ENCODE assay signal across 8 cellular contexts in genomic region chr16:87316923-87317765, GRCh38. TPM values are rescaled to one million over a fixed set of nuclear protein-coding genes. Genes with fewer than 3 reads are reported as not detected.
A peak's percentile ranks its signal among the peaks of the same experiment; 100 is the strongest.
DNase-seq lines count a peak whose midpoint lies in the region; ATAC-seq and TF ChIP-seq lines count a peak whose summit lies in the region.

TSS of gene C16orf95 (minus strand) at chr16:87317392. CDS start at chr16:87317242, 150 bp downstream.

- peaks cover 0 to 6% (median 0%) of the 10 kb centered on the region in 5 donors for H3K36me3 Mint-ChIP-seq in naive thymus-derived CD4-positive, alpha-beta T cell
- H3K36me3 Mint-ChIP-seq in stimulated activated memory B cell treated with anti-CD40 and anti-IgM and Interleukin-4, amounts not matched to agents 10 μg/mL and 1 μg/mL and 100 μg/mL, for 72 hours, result no peaks in the 10 kb centered on the region

- H4K20me1 ChIP-seq in fibroblast of lung (ENCODE audit: control insufficient read depth, extremely low read depth, insufficient read depth, low read length), result no peaks in the 10 kb centered on the region

- no peaks in the 10 kb centered on the region for H3K36me3 ChIP-seq in fibroblast of lung (ENCODE audit: control insufficient read depth, insufficient read depth, low read length)
- H3K36me3 ChIP-seq in naive thymus-derived CD4-positive, alpha-beta T cell (ENCODE audit: control insufficient read depth in 2 of 3, insufficient read depth in 3 of 3, low read length in 3 of 3), result peaks cover 0 to 6% (median 0%) of the 10 kb centered on the region in 3 experiments

- H3K9me3 ChIP-seq in fibroblast of lung (ENCODE audit: control insufficient read depth, insufficient read depth, low read depth, low read length), result no peaks in the 10 kb centered on the region
- no peaks in the 10 kb centered on the region for H3K9me3 ChIP-seq in naive thymus-derived CD4-positive, alpha-beta T cell (ENCODE audit: control insufficient read depth in 2 of 3, low read length in 3 of 3)

- peak within 1 kb of the TSS; percentile 100 for H3K4me2 ChIP-seq in fibroblast of lung (ENCODE audit: extremely low read depth, insufficient read depth, low read length)

- peak within 1 kb of the TSS; percentile 87 for H3K9ac ChIP-seq in fibroblast of lung (ENCODE audit: insufficient read depth, low read length)

- POLR2A ChIA-PET in naive thymus-derived CD4-positive, alpha-beta T cell (lab: Charles Lee), result interaction anchor here (0.7 to 4.1 kb wide), 9 partner anchors 28 to 762 kb away, joined by 3 to 30 read pairs (median 4); partner anchors contain the start of genes BANP, FBXO31 and MTHFSD

- intact Hi-C loops in naive thymus-derived CD4-positive, alpha-beta T cell (cut with micrococcal nuclease), result loop anchor here (1.0 to 10.0 kb wide), 11 partner anchors 66 to 638 kb away; partner anchors contain the start of genes ZCCHC14 (in 2 of the 2), BANP (in 1 of the 2), FBXO31 (in 1 of the 2) and KLHDC4 (in 1 of the 2)

- H3K4me1 Mint-ChIP-seq in naive thymus-derived CD4-positive, alpha-beta T cell, result peaks cover 11 to 23% (median 16%) of the 10 kb centered on the region in 7 donors
- peaks cover 13% of the 10 kb centered on the region for H3K4me1 Mint-ChIP-seq in stimulated activated memory B cell treated with anti-CD40 and anti-IgM and Interleukin-4, amounts not matched to agents 10 μg/mL and 1 μg/mL and 100 μg/mL, for 72 hours

- H3K4me3 Mint-ChIP-seq in naive thymus-derived CD4-positive, alpha-beta T cell, result peak within 1 kb of the TSS; percentile 92 to 100 (median 97)
- peak within 1 kb of the TSS; percentile 87 for H3K4me3 Mint-ChIP-seq in stimulated activated memory B cell treated with anti-CD40 and anti-IgM and Interleukin-4, amounts not matched to agents 10 μg/mL and 1 μg/mL and 100 μg/mL, for 72 hours

- DNase-seq in ELR (ENCODE audit: low read depth) (peak; percentile 97), GOT3 (lab: John Stamatoyannopoulos, UW) (peak; percentile 88), LHCN-M2 (ENCODE audit: low read depth) (peak; percentile 92), RKO (ENCODE audit: low spot score) (peak; percentile 93), fibroblast of lung (ENCODE audit: low read depth in 2 of 2) (peak; percentile 93 to 96)
- DNase-seq in activated T-helper 1 cell treated with anti-CD3 and anti-CD28 coated beads, Interleukin-2, amount 50 U/mL, for 16 hours (ENCODE audit: low read depth in 1 of 2, low spot score in 1 of 2), result peak; percentile 94
- DNase-seq in naive thymus-derived CD4-positive, alpha-beta T cell, result peak; percentile 93 to 100 (median 96)

- peaks cover 5% of the 10 kb centered on the region for H3K4me1 ChIP-seq in fibroblast of lung (ENCODE audit: control insufficient read depth, extremely low read depth, insufficient read depth, low read length)
- H3K4me1 ChIP-seq in naive thymus-derived CD4-positive, alpha-beta T cell (ENCODE audit: control insufficient read depth in 2 of 2, insufficient read depth in 2 of 2, low read length in 2 of 2), result peaks cover 8 to 11% of the 10 kb centered on the region in 2 donors

- H3K9me3 Mint-ChIP-seq in naive thymus-derived CD4-positive, alpha-beta T cell, result peaks cover 0 to 5% (median 0%) of the 10 kb centered on the region in 11 donors
- H3K9me3 Mint-ChIP-seq in stimulated activated memory B cell treated with anti-CD40 and anti-IgM and Interleukin-4, amounts not matched to agents 10 μg/mL and 1 μg/mL and 100 μg/mL, for 72 hours, result no peaks in the 10 kb centered on the region

- peak; percentile 96 for ATAC-seq in naive thymus-derived CD4-positive, alpha-beta T cell
- peak; percentile 98 for ATAC-seq in stimulated activated memory B cell treated with anti-CD40 and anti-IgM and Interleukin-4, amounts not matched to agents 10 μg/mL and 1 μg/mL and 100 μg/mL, for 72 hours

- H3K27ac Mint-ChIP-seq in naive thymus-derived CD4-positive, alpha-beta T cell, result peak within 1 kb of the TSS; percentile 91 to 99 (median 94)
- H3K27ac Mint-ChIP-seq in stimulated activated memory B cell treated with anti-CD40 and anti-IgM and Interleukin-4, amounts not matched to agents 10 μg/mL and 1 μg/mL and 100 μg/mL, for 72 hours, result peak within 1 kb of the TSS; percentile 97

- H2AFZ ChIP-seq in fibroblast of lung (ENCODE audit: low read length), result peak within 1 kb of the TSS; percentile 74

- CTCF ChIA-PET in naive thymus-derived CD4-positive, alpha-beta T cell (lab: Charles Lee), result interaction anchor here (1.3 to 1.7 kb wide), 3 partner anchors 77 to 319 kb away, joined by 4 to 13 read pairs (median 6); no protein-coding TSS in a partner anchor

- H3K27ac ChIP-seq in fibroblast of lung (ENCODE audit: insufficient read depth, low read length), result peak within 1 kb of the TSS; percentile 85
- H3K27ac ChIP-seq in naive thymus-derived CD4-positive, alpha-beta T cell (ENCODE audit: low read depth, low read length), result peak within 1 kb of the TSS; percentile 91

- H3K27me3 Mint-ChIP-seq in naive thymus-derived CD4-positive, alpha-beta T cell, result peaks cover 0 to 2% (median 0%) of the 10 kb centered on the region in 5 donors
- H3K27me3 Mint-ChIP-seq in stimulated activated memory B cell treated with anti-CD40 and anti-IgM and Interleukin-4, amounts not matched to agents 10 μg/mL and 1 μg/mL and 100 μg/mL, for 72 hours, result no peaks in the 10 kb centered on the region

- H3K79me2 ChIP-seq in fibroblast of lung (ENCODE audit: control insufficient read depth, insufficient read depth, low read length), result peaks cover 16% of the 10 kb centered on the region

- peak within 1 kb of the TSS; percentile 64 to 98 (median 80) for H3K4me3 ChIP-seq in fibroblast of lung (replicated peaks in 1 of 4; ENCODE audit: control extremely low read depth in 1 of 4, insufficient read depth in 1 of 4, low read depth in 3 of 4, low read length in 4 of 4)
- peak within 1 kb of the TSS; percentile 86 for H3K4me3 ChIP-seq in naive thymus-derived CD4-positive, alpha-beta T cell (ENCODE audit: low read length)

- H3K27me3 ChIP-seq in fibroblast of lung (ENCODE audit: control insufficient read depth, insufficient read depth, low read length), result no peaks in the 10 kb centered on the region
- H3K27me3 ChIP-seq in naive thymus-derived CD4-positive, alpha-beta T cell (ENCODE audit: control insufficient read depth in 2 of 2, insufficient read depth in 2 of 2, low read length in 2 of 2), result no peaks in the 10 kb centered on the region

- peak; percentile 53 to 69 for TF ChIP-seq CTCF in fibroblast of lung (conservative IDR thresholded peaks at IDR 0.05 in 1 of 2, IDR thresholded peaks at IDR 0.05 in 1 of 2; ENCODE audit: low read depth in 1 of 2, low read length in 2 of 2)

RNA-seq across cellular contexts. Expression of gene C16orf95, which starts in this region (rescaled TPM):
- total RNA-seq in LHCN-M2 (2014; rRNA removed) (7.5 and 12.5 TPM in 2 replicates), fibroblast of lung (3.1 and 5.4 TPM in 2 replicates)
- 9.3 TPM for polyA plus RNA-seq in LHCN-M2 (2012)
- 1.3 and 2.4 TPM in 2 replicates for polyA plus RNA-seq in fibroblast of lung
- polyA plus RNA-seq in fibroblast of lung (2012), result 5.4 and 8.8 TPM in 2 replicates
- 0.82 and 4.6 TPM in 2 replicates for polyA minus RNA-seq in fibroblast of lung (ENCODE audit: low replicate concordance)
- 1 to 10 TPM; 1.3 to 8.6 (median 2.6) TPM for total RNA-seq in naive thymus-derived CD4-positive, alpha-beta T cell
- polyA plus RNA-seq in naive thymus-derived CD4-positive, alpha-beta T cell, result 1 to 10 TPM; 3.6 to 5.3 TPM

Comparison
In these comparisons a context has a peak if more than half of its experiments do, and no peak if none do; other contexts are left out.
1. Peak in every context shown above with its lines: DNase-seq, ATAC-seq, H3K4me3 ChIP-seq and H3K27ac ChIP-seq.